In genomic region chr13:20462921-20463320, GRCh38 we compare ENCODE assay signal across 1 cellular context.
TF ChIP-seq lines count a peak whose summit lies in the region.

No MANE protein-coding gene starts in this region.

TF ChIP-seq in K562, 482 proteins besides CTCF, POLR2A, EP300 and RAD21 (continued from another document):
- TF ChIP-seq, protein P1, sequence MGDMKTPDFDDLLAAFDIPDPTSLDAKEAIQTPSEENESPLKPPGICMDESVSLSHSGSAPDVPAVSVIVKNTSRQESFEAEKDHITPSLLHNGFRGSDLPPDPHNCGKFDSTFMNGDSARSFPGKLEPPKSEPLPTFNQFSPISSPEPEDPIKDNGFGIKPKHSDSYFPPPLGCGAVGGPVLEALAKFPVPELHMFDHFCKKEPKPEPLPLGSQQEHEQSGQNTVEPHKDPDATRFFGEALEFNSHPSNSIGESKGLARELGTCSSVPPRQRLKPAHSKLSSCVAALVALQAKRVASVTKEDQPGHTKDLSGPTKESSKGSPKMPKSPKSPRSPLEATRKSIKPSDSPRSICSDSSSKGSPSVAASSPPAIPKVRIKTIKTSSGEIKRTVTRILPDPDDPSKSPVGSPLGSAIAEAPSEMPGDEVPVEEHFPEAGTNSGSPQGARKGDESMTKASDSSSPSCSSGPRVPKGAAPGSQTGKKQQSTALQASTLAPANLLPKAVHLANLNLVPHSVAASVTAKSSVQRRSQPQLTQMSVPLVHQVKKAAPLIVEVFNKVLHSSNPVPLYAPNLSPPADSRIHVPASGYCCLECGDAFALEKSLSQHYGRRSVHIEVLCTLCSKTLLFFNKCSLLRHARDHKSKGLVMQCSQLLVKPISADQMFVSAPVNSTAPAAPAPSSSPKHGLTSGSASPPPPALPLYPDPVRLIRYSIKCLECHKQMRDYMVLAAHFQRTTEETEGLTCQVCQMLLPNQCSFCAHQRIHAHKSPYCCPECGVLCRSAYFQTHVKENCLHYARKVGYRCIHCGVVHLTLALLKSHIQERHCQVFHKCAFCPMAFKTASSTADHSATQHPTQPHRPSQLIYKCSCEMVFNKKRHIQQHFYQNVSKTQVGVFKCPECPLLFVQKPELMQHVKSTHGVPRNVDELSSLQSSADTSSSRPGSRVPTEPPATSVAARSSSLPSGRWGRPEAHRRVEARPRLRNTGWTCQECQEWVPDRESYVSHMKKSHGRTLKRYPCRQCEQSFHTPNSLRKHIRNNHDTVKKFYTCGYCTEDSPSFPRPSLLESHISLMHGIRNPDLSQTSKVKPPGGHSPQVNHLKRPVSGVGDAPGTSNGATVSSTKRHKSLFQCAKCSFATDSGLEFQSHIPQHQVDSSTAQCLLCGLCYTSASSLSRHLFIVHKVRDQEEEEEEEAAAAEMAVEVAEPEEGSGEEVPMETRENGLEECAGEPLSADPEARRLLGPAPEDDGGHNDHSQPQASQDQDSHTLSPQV (IDR thresholded peaks at IDR 0.05), result no peak
